ENCODE assay signal across 34 cellular contexts in the genomic region with DNA sequence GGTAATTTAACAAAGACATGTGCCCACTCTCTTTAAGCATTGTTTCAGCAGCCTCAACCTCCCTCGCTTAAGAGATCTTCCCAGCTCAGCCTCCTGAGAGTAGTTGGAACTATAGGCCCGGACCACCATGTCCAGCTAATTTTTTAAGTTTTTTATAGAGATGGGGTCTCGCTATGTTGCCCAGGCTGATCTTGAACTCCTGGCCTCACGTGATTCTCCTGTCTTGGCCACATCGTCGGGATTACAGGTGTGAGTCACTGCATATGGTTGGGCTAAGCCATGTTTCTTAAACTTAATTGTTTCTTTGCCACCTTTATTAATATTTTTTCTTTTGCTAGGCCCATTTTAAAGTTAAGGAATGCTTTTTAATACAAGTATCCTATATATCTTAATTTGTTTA.
"Had no signal": no experiment of that assay in that cellular context is flagged by ENCODE, and none has a peak within 500 bp of the region (broad histone marks: within the 10 kb centered on the region; RNA-seq: fewer than 3 reads in every experiment).

No MANE protein-coding gene starts in this region.

- DNase-seq: activated B cell treated with CpG ODN at 0.5 μM for 24 hours; activated CD4-positive, alpha-beta memory T cell treated with anti-CD3 and anti-CD28 coated beads for 36 hours; activated CD4-positive, alpha-beta T cell treated with anti-CD3 and anti-CD28 coated beads for 4 hours; activated CD4-positive, alpha-beta T cell treated with anti-CD3 and anti-CD28 coated beads, Interleukin-2, amount 10 ng/mL, durations not matched to agents 24 days and 14 days; activated CD4-positive, alpha-beta T cell treated with anti-CD3 and anti-CD28 coated beads, Interleukin-2, amount 50 U/mL, for 1 hour; activated CD4-positive, alpha-beta T cell treated with anti-CD3 and anti-CD28 coated beads, Interleukin-2, amount 50 U/mL, for 4 hours; activated CD4-positive, CD25-positive, alpha-beta regulatory T cell treated with anti-CD3 and anti-CD28 coated beads, Interleukin-2, amount 50 U/mL, for 72 hours; activated CD8-positive, alpha-beta memory T cell treated with anti-CD3 and anti-CD28 coated beads, Interleukin-2, amount 50 U/mL, for 4 hours; activated CD8-positive, alpha-beta T cell treated with anti-CD3 and anti-CD28 coated beads for 36 hours; activated effector memory CD4-positive, alpha-beta T cell treated with anti-CD3 and anti-CD28 coated beads, Interleukin-2, amount 50 U/mL, for 16 hours; activated gamma-delta T cell treated with Interleukin-2 at 50 U/mL for 16 hours; activated naive CD4-positive, alpha-beta T cell; activated naive CD4-positive, alpha-beta T cell treated with anti-CD3 and anti-CD28 coated beads for 36 hours; activated naive CD4-positive, alpha-beta T cell treated with anti-CD3 and anti-CD28 coated beads, Interleukin-2, amount 50 U/mL, for 16 hours; activated naive CD8-positive, alpha-beta T cell treated with anti-CD3 and anti-CD28 coated beads for 36 hours; activated T-cell treated with anti-CD3 and anti-CD28 coated beads for 4 hours; activated T-cell treated with anti-CD3 and anti-CD28 coated beads, Interleukin-2, amount 50 U/mL, for 1 hour; activated T-cell treated with anti-CD3 and anti-CD28 coated beads, Interleukin-2, amount 50 U/mL, for 4 hours; activated T-cell treated with anti-CD3 and anti-CD28 coated beads, Interleukin-2, amount 50 U/mL, for 72 hours; adrenal gland; amniotic stem cell; aorta; body of pancreas; brain microvascular endothelial cell; central memory CD4-positive, alpha-beta T cell; colonic mucosa; T-helper 17 cell; T1000 had no signal

- FAIRE-seq: astrocyte, TTC549 had no signal

- H3K4me3 ChIP-seq: adrenal gland, body of pancreas, breast epithelium, colonic mucosa had no signal

- H3K4me1 ChIP-seq: adrenal gland, body of pancreas, breast epithelium, colonic mucosa had no signal

- H3K27me3 ChIP-seq: adrenal gland, body of pancreas, brain microvascular endothelial cell, breast epithelium, colonic mucosa had no signal

- ATAC-seq: activated CD8-positive, alpha-beta T cell treated with anti-CD3 and anti-CD28 coated beads for 36 hours; activated naive CD4-positive, alpha-beta T cell treated with anti-CD3 and anti-CD28 coated beads, Interleukin-2, amount 50 U/mL, for 72 hours; activated T-cell treated with anti-CD3 and anti-CD28 coated beads, Interleukin-2, amount 50 U/mL, for 4 hours; activated T-cell treated with anti-CD3 and anti-CD28 coated beads, Interleukin-2, amount 50 U/mL, for 72 hours; activated T-helper 17 cell treated with anti-CD3 and anti-CD28 coated beads, Interleukin-2, amount 50 U/mL, for 72 hours; body of pancreas; T-helper 17 cell had no signal

- H3K27ac ChIP-seq: adrenal gland, body of pancreas, brain microvascular endothelial cell, breast epithelium, colonic mucosa, VCaP had no signal

- H3K9me3 ChIP-seq: adrenal gland, body of pancreas, breast epithelium, colonic mucosa had no signal

- H3K36me3 ChIP-seq: adrenal gland, brain microvascular endothelial cell, breast epithelium, colonic mucosa had no signal
